In genomic region chr17:57987582-57988300, GRCh38 we compare ENCODE assay signal across 8 cellular contexts. TPM values are rescaled to one million over a fixed set of nuclear protein-coding genes. Genes with fewer than 3 reads are reported as not detected.
DNase-seq lines count a peak whose midpoint lies in the region; ATAC-seq and TF ChIP-seq lines count a peak whose summit lies in the region.

TSS of gene VEZF1 (minus strand) at chr17:57988254. CDS start at chr17:57988111, 143 bp downstream.

- DNase-seq in DMS53 (lab: John Stamatoyannopoulos, UW), result peak; percentile 84
- DNase-seq in IMR-90, result peak; percentile 44
- peak; percentile 51 for DNase-seq in activated naive CD8-positive, alpha-beta T cell treated with anti-CD3 and anti-CD28 coated beads, Interleukin-2, amount 50 U/mL, for 16 hours (ENCODE audit: low read depth, low spot score)
- peak; percentile 78 to 89 for DNase-seq in cardiac muscle cell (ENCODE audit: low read depth in 1 of 2, low spot score in 1 of 2)
- DNase-seq in pons (ENCODE audit: low spot score), result peak; percentile 63
- peak; percentile 41 to 42 for DNase-seq in tibial nerve (ENCODE audit: low spot score in 2 of 2)

- 1% methylated on average over 18 of the region's 74 CpGs; no CpG with 5 or more reads in 1 of the 2 experiments for WGBS in IMR-90 (ENCODE audit: extremely low coverage in 2 of 2, insufficient read length in 1 of 2), 2 experiments
- 0 to 1% methylated on average over 23 to 30 of the region's 74 CpGs for WGBS in tibial nerve, 2 donors

- H3K4me2 ChIP-seq in IMR-90 (ENCODE audit: low read depth, low read length), result peak within 1 kb of the TSS; percentile 89
- H3K4me2 ChIP-seq in SU-DHL-6 (ENCODE audit: low read depth, low read length, poor library complexity, severe bottlenecking), result peak within 1 kb of the TSS; percentile 87

- H2AFZ ChIP-seq in IMR-90 (replicated peaks; ENCODE audit: low read length, poor library complexity) (peak within 1 kb of the TSS; percentile 94), SU-DHL-6 (ENCODE audit: low read depth, low read length, severe bottlenecking) (peak within 1 kb of the TSS; percentile 86)

- H2BK120ac ChIP-seq in IMR-90 (ENCODE audit: low read depth, low read length), result peak within 1 kb of the TSS; percentile 85

- TF ChIP-seq POLR2A in IMR-90 (IDR thresholded peaks at IDR 0.05; ENCODE audit: low read depth, low read length) (no peak; the same call in none of the 2 replicates), tibial nerve (IDR thresholded peaks at IDR 0.05) (peak in 1 of 2 donors; percentile 60)

- H3K9me2 ChIP-seq in SU-DHL-6 (replicated peaks; ENCODE audit: insufficient read depth, low read length), result no peaks in the 10 kb centered on the region

- peaks cover 3% of the 10 kb centered on the region for H3K9me1 ChIP-seq in IMR-90 (ENCODE audit: insufficient read depth, low read length)

- H3K56ac ChIP-seq in IMR-90 (ENCODE audit: extremely low read depth, insufficient read depth, low read length), result peak within 1 kb of the TSS; percentile 92

- H3K4ac ChIP-seq in IMR-90 (ENCODE audit: low read depth, low read length), result peak within 1 kb of the TSS; percentile 97

- POLR2A ChIA-PET in IMR-90 (lab: Charles Lee; ENCODE audit: unreplicated experiment), result interaction anchor here (1.0 to 1.3 kb wide), 2 partner anchors 12 to 151 kb away, joined by 3 read pairs; no protein-coding TSS in a partner anchor

- H3K9me3 ChIP-seq in IMR-90 (ENCODE audit: control insufficient read depth, insufficient read depth, low read length), result no peaks in the 10 kb centered on the region
- H3K9me3 ChIP-seq in SU-DHL-6 (ENCODE audit: insufficient read depth, low read length), result no peaks in the 10 kb centered on the region
- no peaks in the 10 kb centered on the region for H3K9me3 ChIP-seq in cardiac muscle cell (ENCODE audit: low read depth)
- no peaks in the 10 kb centered on the region for H3K9me3 ChIP-seq in tibial nerve

- BruUV-seq in IMR-90 (replicated peaks; lab: Mats Ljungman, UMichigan), result no TSS peak

- H3K4me3 ChIP-seq in IMR-90 (ENCODE audit: insufficient read depth, low read depth, low read length) (peak within 1 kb of the TSS; percentile 99), SU-DHL-6 (ENCODE audit: insufficient read depth, low read length, poor library complexity, severe bottlenecking) (peak within 1 kb of the TSS; percentile 87), cardiac muscle cell (peak within 1 kb of the TSS; percentile 98), tibial nerve (peak within 1 kb of the TSS; percentile 83 to 92 (median 88))

- peak within 1 kb of the TSS; percentile 94 for H3K18ac ChIP-seq in IMR-90 (ENCODE audit: low read depth, low read length)

- H4K20me1 ChIP-seq in IMR-90 (ENCODE audit: insufficient read depth, low read length) (peaks cover 32% of the 10 kb centered on the region), SU-DHL-6 (ENCODE audit: low read depth, low read length) (peaks cover 33% of the 10 kb centered on the region)

- H3K27ac ChIP-seq in IMR-90 (ENCODE audit: insufficient read depth, low read length), result peak within 1 kb of the TSS; percentile 90
- peak within 1 kb of the TSS; percentile 56 for H3K27ac ChIP-seq in SU-DHL-6 (ENCODE audit: low read depth, low read length)
- peak within 1 kb of the TSS; percentile 95 for H3K27ac ChIP-seq in cardiac muscle cell
- H3K27ac ChIP-seq in tibial nerve, result peak within 1 kb of the TSS; percentile 91 to 99 (median 98)

- CTCF ChIA-PET in IMR-90 (lab: Yijun Ruan, JAX), result interaction anchor here (1.0 to 1.3 kb wide), 2 partner anchors 12 to 129 kb away, joined by 3 to 5 read pairs; no protein-coding TSS in a partner anchor

- H3K14ac ChIP-seq in IMR-90 (replicated peaks; ENCODE audit: low read depth, low read length), result peak within 1 kb of the TSS; percentile 98

- H2BK20ac ChIP-seq in IMR-90 (ENCODE audit: low read depth, low read length), result peak within 1 kb of the TSS; percentile 35; the same call in 1 of the 2 replicates

- H3K27me3 ChIP-seq in IMR-90 (ENCODE audit: control insufficient read depth, insufficient read depth, low read length) (no peaks in the 10 kb centered on the region), SU-DHL-6 (ENCODE audit: low read length) (no peaks in the 10 kb centered on the region), cardiac muscle cell (no peaks in the 10 kb centered on the region), tibial nerve (no peaks in the 10 kb centered on the region)

- H3F3A ChIP-seq in SU-DHL-6 (ENCODE audit: insufficient read depth), result peaks cover 37% of the 10 kb centered on the region

- dilution Hi-C loops in IMR-90 (cut with HindIII; ENCODE audit: low sequenced_read_pairs, unreplicated experiment), result loop anchor here (25.0 kb wide), 1 partner anchor 125 kb away; the partner anchor contains the start of gene MRPS23

- peak within 1 kb of the TSS; percentile 99 for H3K23ac ChIP-seq in IMR-90 (ENCODE audit: low read depth, low read length)

- TF ChIP-seq CTCF in IMR-90 (conservative IDR thresholded peaks at IDR 0.05; ENCODE audit: low read depth, low read length), result no peak
- no peak for TF ChIP-seq CTCF in SU-DHL-6 (IDR thresholded peaks at IDR 0.05; ENCODE audit: insufficient read depth, low read length, poor library complexity, severe bottlenecking)
- TF ChIP-seq CTCF in cardiac muscle cell (IDR thresholded peaks at IDR 0.05; ENCODE audit: low read depth, low read length), result no peak
- no peak for TF ChIP-seq CTCF in tibial nerve (IDR thresholded peaks at IDR 0.05)

- H3K36me3 ChIP-seq in IMR-90 (ENCODE audit: control insufficient read depth, insufficient read depth, low read length) (peaks cover 4% of the 10 kb centered on the region), SU-DHL-6 (ENCODE audit: low read length) (no peaks in the 10 kb centered on the region), cardiac muscle cell (no peaks in the 10 kb centered on the region), tibial nerve (no peaks in the 10 kb centered on the region)

- peak within 1 kb of the TSS; percentile 97 for H3K9ac ChIP-seq in IMR-90 (ENCODE audit: low read depth, low read length)
- H3K9ac ChIP-seq in SU-DHL-6 (ENCODE audit: low read length), result peak within 1 kb of the TSS; percentile 73

- H3K4me1 ChIP-seq in IMR-90 (ENCODE audit: control insufficient read depth, insufficient read depth, low read length), result peaks cover 23% of the 10 kb centered on the region
- H3K4me1 ChIP-seq in cardiac muscle cell (ENCODE audit: low read depth), result peaks cover 46% of the 10 kb centered on the region
- H3K4me1 ChIP-seq in tibial nerve, result peaks cover 0 to 62% (median 43%) of the 10 kb centered on the region in 4 donors

- peak within 1 kb of the TSS; percentile 98 for H2AK9ac ChIP-seq in IMR-90 (replicated peaks; ENCODE audit: low read depth, low read length, poor library complexity)

- ATAC-seq in GM21515 (IDR thresholded peaks at IDR 0.05; ENCODE audit: unreplicated experiment), result peak; percentile 55
- ATAC-seq in IMR-90 (ENCODE audit: low read depth), result peak; percentile 60

- intact Hi-C loops in IMR-90 (cut with micrococcal nuclease), result loop anchor here (1.0 to 2.0 kb wide), 4 partner anchors 39 to 129 kb away; no protein-coding TSS in a partner anchor

- peak within 1 kb of the TSS; percentile 90 for H2BK5ac ChIP-seq in IMR-90 (ENCODE audit: low read depth, low read length, poor library complexity, severe bottlenecking)

- peak within 1 kb of the TSS; percentile 94 for H4K5ac ChIP-seq in IMR-90 (ENCODE audit: low read depth, low read length)

- peak within 1 kb of the TSS; percentile 97 for H4K91ac ChIP-seq in IMR-90 (ENCODE audit: insufficient read depth, low read depth, low read length)

- peaks cover 45% of the 10 kb centered on the region for H3K79me2 ChIP-seq in SU-DHL-6 (ENCODE audit: insufficient read depth, low read length)

- H2BK15ac ChIP-seq in IMR-90 (ENCODE audit: low read depth, low read length), result peak within 1 kb of the TSS; percentile 35; the same call in 1 of the 3 replicates

- H4K8ac ChIP-seq in IMR-90 (ENCODE audit: low read depth in 2 of 2, low read length in 2 of 2), result peak within 1 kb of the TSS; percentile 93 to 94

- TF ChIP-seq RAD21 in IMR-90 (IDR thresholded peaks at IDR 0.05; ENCODE audit: low read length), result no peak

- H3K79me1 ChIP-seq in IMR-90 (ENCODE audit: low read depth in 1 of 2, low read length in 2 of 2), result peaks cover 12 to 66% of the 10 kb centered on the region in 2 experiments; a peak in 3 of 4 replicates

- H2AK5ac ChIP-seq in IMR-90 (ENCODE audit: low read depth, low read length), result peak within 1 kb of the TSS; percentile 92

- in situ Hi-C loops in IMR-90 (cut with MboI; ENCODE audit: low sequenced_read_pairs), result no loop called here

- TF ChIP-seq EP300 in tibial nerve (IDR thresholded peaks at IDR 0.05), result peak in 1 of 2 donors; percentile 68

TF ChIP-seq in IMR-90, 13 proteins besides CTCF, POLR2A, EP300 and RAD21 (continues in another document):
- TF ChIP-seq ELK1 (IDR thresholded peaks at IDR 0.05; ENCODE audit: borderline replicate concordance, low read depth, low read length) (no peak), CEBPB (IDR thresholded peaks at IDR 0.05; ENCODE audit: low read depth, low read length) (no peak), MAZ (IDR thresholded peaks at IDR 0.05; ENCODE audit: borderline replicate concordance, low read depth, low read length) (peak; percentile 45; the same call in 1 of the 2 replicates), CHD1 (IDR thresholded peaks at IDR 0.05; ENCODE audit: low read depth, low read length) (no peak), RCOR1 (IDR thresholded peaks at IDR 0.05; ENCODE audit: insufficient replicate concordance, low read length) (no peak), FOS (IDR thresholded peaks at IDR 0.05; ENCODE audit: low read depth, low read length) (no peak), RFX5 (IDR thresholded peaks at IDR 0.05; ENCODE audit: low read depth, low read length) (no peak), SMC3 (IDR thresholded peaks at IDR 0.05; ENCODE audit: low read depth, low read length) (no peak), NFE2L2 (IDR thresholded peaks at IDR 0.05; ENCODE audit: low read depth, low read length) (no peak), MAFK (IDR thresholded peaks at IDR 0.05; ENCODE audit: low read depth, low read length) (no peak)

RNA-seq across cellular contexts. Expression of gene VEZF1, which starts in this region (rescaled TPM):
- 40.3 and 42.1 TPM in 2 replicates for total RNA-seq in IMR-90 (2012; rRNA removed)
- polyA plus RNA-seq in IMR-90 (2012; rRNA removed), result 21.1 and 22.4 TPM in 2 replicates
- 7.6 and 9.8 TPM in 2 replicates for polyA plus RNA-seq in IMR-90 (2012; cell fraction: cytosol; rRNA removed)
- polyA plus RNA-seq in IMR-90 (2012; cell fraction: nucleus; rRNA removed; ENCODE audit: low replicate concordance), result 11.5 and 37.6 TPM in 2 replicates
- 29.7 and 37.3 TPM in 2 replicates for total RNA-seq in cardiac muscle cell
- 18.5 and 22.3 TPM in 2 replicates for polyA plus RNA-seq in cardiac muscle cell
- total RNA-seq in tibial nerve, result 10 to 100 TPM; 42.3 to 66.0 (median 48.3) TPM

Comparison
In these comparisons a context has a peak if more than half of its experiments do, and no peak if none do; other contexts are left out.
1. Peak in every context shown above with its lines: DNase-seq, ATAC-seq, H3K4me3 ChIP-seq and H3K27ac ChIP-seq.